ENCODE assay signal across 23 cellular contexts in the genomic region with DNA sequence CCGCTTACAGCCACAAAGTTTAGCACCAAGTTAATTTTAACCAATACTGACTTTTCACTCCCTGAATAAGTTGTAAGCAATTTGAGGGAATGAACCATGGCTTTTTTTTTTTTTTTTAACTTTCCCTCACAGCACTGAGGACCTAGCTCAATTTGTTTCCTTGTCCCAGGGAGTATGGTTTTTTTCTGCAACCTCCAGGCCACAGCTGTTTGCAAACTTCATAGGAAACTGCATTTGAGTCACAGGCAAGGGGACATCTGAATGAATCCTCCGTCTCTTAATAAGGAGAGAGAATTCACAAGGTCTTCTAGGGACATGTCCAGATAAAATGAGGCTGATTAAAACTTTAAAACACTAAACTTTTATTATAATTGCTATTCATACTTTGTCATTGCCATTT.
"Had no signal": no experiment of that assay in that cellular context is flagged by ENCODE, and none has a peak within 500 bp of the region (broad histone marks: within the 10 kb centered on the region; RNA-seq: fewer than 3 reads in every experiment).

No MANE protein-coding gene starts in this region.

- H3K4me1 ChIP-seq: left lung, psoas muscle had no signal

- H3K27me3 Mint-ChIP-seq: stimulated activated naive CD8-positive, alpha-beta T cell treated with anti-CD3 and anti-CD28 coated beads, Interleukin-15, Interleukin-2, amounts not matched to agents 100 ng/mL and 50 ng/mL, for 24 hours had no signal

- H3K36me3 ChIP-seq: gastrocnemius medialis, heart right ventricle, left lung, lower lobe of right lung, neutrophil, sigmoid colon, upper lobe of right lung had no signal

- H3K9me3 ChIP-seq: esophagus muscularis mucosa, gastrocnemius medialis, left lung, lower lobe of right lung, neutrophil, psoas muscle, sigmoid colon, tibial artery, upper lobe of right lung had no signal

- H3K27ac ChIP-seq: epithelial cell of prostate, left lung, lower lobe of right lung, neutrophil, psoas muscle, upper lobe of right lung had no signal

- H3K4me3 ChIP-seq: esophagus muscularis mucosa, gastrocnemius medialis, heart right ventricle, left lung, lower lobe of right lung, psoas muscle, sigmoid colon, tibial artery, upper lobe of right lung had no signal

- H3K27ac Mint-ChIP-seq: effector memory CD8-positive, alpha-beta T cell; memory B cell; naive thymus-derived CD4-positive, alpha-beta T cell; stimulated activated memory B cell treated with anti-CD40 and anti-IgM and Interleukin-4, amounts not matched to agents 10 μg/mL and 1 μg/mL and 100 μg/mL, for 72 hours; stimulated activated naive CD8-positive, alpha-beta T cell treated with anti-CD3 and anti-CD28 coated beads, Interleukin-15, Interleukin-2, amounts not matched to agents 100 ng/mL and 50 ng/mL, for 24 hours had no signal

- H3K36me3 Mint-ChIP-seq: memory B cell; stimulated activated memory B cell treated with anti-CD40 and anti-IgM and Interleukin-4, amounts not matched to agents 10 μg/mL and 1 μg/mL and 100 μg/mL, for 72 hours had no signal

- DNase-seq: effector memory CD8-positive, alpha-beta T cell; gastrocnemius medialis; heart right ventricle; hypothalamus; islet precursor cell; left lung; lower lobe of right lung; midbrain; naive thymus-derived CD4-positive, alpha-beta T cell; psoas muscle; sigmoid colon; stimulated activated CD4-positive, alpha-beta T cell treated with anti-CD3 and anti-CD28 coated beads, Interleukin-15, amount 100 ng/mL, for 24 hours; stimulated activated CD4-positive, alpha-beta T cell treated with anti-CD3 and anti-CD28 coated beads, Interleukin-1b, Interleukin-23, amount 100 ng/mL, for 48 hours; stimulated activated CD4-positive, alpha-beta T cell treated with anti-CD3 and anti-CD28 coated beads, Interleukin-4, amount 100 ng/mL, for 24 hours; tibial artery; upper lobe of right lung had no signal

- H3K9me3 Mint-ChIP-seq: dendritic cell treated with granulocyte-macrophage colony-stimulating factor and Interleukin-4, amounts not matched to agents 40 ng/mL and 50 ng/mL, for 4 days; effector memory CD8-positive, alpha-beta T cell; stimulated activated naive CD8-positive, alpha-beta T cell treated with anti-CD3 and anti-CD28 coated beads, Interleukin-15, Interleukin-2, amounts not matched to agents 100 ng/mL and 50 ng/mL, for 24 hours had no signal

- H3K4me1 Mint-ChIP-seq: naive thymus-derived CD4-positive, alpha-beta T cell; stimulated activated memory B cell treated with anti-CD40 and anti-IgM and Interleukin-4, amounts not matched to agents 10 μg/mL and 1 μg/mL and 100 μg/mL, for 72 hours had no signal

- H3K4me3 Mint-ChIP-seq: dendritic cell treated with granulocyte-macrophage colony-stimulating factor and Interleukin-4, amounts not matched to agents 40 ng/mL and 50 ng/mL, for 4 days; effector memory CD8-positive, alpha-beta T cell; memory B cell; naive thymus-derived CD4-positive, alpha-beta T cell; stimulated activated memory B cell treated with anti-CD40 and anti-IgM and Interleukin-4, amounts not matched to agents 10 μg/mL and 1 μg/mL and 100 μg/mL, for 72 hours; stimulated activated naive CD8-positive, alpha-beta T cell treated with anti-CD3 and anti-CD28 coated beads, Interleukin-15, Interleukin-2, amounts not matched to agents 100 ng/mL and 50 ng/mL, for 24 hours had no signal

- H3K27me3 ChIP-seq: esophagus muscularis mucosa, gastrocnemius medialis, heart right ventricle, left lung, neutrophil, sigmoid colon, tibial artery, upper lobe of right lung had no signal

- ATAC-seq: effector memory CD8-positive, alpha-beta T cell; gastrocnemius medialis; left lung; lower lobe of right lung; naive thymus-derived CD4-positive, alpha-beta T cell; psoas muscle; stimulated activated memory B cell treated with anti-CD40 and anti-IgM and Interleukin-4, amounts not matched to agents 10 μg/mL and 1 μg/mL and 100 μg/mL, for 72 hours; upper lobe of right lung had no signal
